1 cellular context compared by ENCODE assay signal in the genomic region with DNA sequence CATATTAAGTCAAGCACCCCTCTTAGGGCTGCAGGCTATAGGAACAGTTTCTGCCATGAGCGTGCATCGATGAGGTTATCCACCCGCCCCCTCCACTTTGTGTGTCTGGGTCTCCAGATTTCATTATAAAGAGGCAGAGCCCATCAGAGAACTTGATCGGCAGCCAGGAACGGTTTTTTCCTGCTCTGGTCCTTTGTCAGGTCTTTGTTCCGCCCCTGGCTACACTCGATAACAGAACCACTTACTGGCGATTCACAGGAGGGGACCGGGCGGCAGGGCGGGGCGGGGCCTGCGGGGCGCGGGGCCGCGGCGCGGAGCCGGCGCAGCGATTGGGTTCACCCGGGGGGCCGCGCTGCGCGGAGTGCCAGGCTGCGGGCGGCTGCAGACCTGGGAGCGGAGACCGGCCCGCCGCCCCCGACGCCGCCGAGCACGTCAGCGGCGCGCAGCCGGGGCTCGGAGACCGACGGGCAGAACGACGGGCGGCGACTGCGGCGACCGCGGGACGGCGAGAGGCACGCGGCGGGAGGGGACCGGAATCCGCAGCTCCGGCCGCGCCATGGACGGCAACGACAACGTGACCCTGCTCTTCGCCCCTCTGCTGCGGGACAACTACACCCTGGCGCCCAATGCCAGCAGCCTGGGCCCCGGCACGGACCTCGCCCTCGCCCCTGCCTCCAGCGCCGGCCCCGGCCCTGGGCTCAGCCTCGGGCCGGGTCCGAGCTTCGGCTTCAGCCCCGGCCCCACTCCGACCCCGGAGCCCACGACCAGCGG.
TF ChIP-seq lines count a peak whose summit lies in the region.

A gene with protein sequence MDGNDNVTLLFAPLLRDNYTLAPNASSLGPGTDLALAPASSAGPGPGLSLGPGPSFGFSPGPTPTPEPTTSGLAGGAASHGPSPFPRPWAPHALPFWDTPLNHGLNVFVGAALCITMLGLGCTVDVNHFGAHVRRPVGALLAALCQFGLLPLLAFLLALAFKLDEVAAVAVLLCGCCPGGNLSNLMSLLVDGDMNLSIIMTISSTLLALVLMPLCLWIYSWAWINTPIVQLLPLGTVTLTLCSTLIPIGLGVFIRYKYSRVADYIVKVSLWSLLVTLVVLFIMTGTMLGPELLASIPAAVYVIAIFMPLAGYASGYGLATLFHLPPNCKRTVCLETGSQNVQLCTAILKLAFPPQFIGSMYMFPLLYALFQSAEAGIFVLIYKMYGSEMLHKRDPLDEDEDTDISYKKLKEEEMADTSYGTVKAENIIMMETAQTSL (plus strand): TSS at position 338 of the 771 bp plus-strand sequence. CDS start 219 bp downstream, at position 557.

TF ChIP-seq in IMR-90, 13 proteins besides CTCF, POLR2A, EP300 and RAD21 (continued from another document):
- no peak for TF ChIP-seq USF2 (IDR thresholded peaks at IDR 0.05; ENCODE audit: low read depth, low read length)
- TF ChIP-seq, protein P1, sequence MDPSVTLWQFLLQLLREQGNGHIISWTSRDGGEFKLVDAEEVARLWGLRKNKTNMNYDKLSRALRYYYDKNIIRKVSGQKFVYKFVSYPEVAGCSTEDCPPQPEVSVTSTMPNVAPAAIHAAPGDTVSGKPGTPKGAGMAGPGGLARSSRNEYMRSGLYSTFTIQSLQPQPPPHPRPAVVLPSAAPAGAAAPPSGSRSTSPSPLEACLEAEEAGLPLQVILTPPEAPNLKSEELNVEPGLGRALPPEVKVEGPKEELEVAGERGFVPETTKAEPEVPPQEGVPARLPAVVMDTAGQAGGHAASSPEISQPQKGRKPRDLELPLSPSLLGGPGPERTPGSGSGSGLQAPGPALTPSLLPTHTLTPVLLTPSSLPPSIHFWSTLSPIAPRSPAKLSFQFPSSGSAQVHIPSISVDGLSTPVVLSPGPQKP (IDR thresholded peaks at IDR 0.05; ENCODE audit: borderline replicate concordance, low read depth, low read length): no peak
TF ChIP-seq in IMR-90: peak in this region for 0.
